19 cellular contexts compared by ENCODE assay signal in genomic region chr6:53532942-53533341, GRCh38. TPM values are rescaled to one million over a fixed set of nuclear protein-coding genes. Genes with fewer than 3 reads are reported as not detected.
A peak's percentile ranks its signal among the peaks of the same experiment; 100 is the strongest.
DNase-seq lines count a peak whose midpoint lies in the region; ATAC-seq, FAIRE-seq and TF ChIP-seq lines count a peak whose summit lies in the region.
"Had no signal": no experiment of that assay in that cellular context is flagged by ENCODE, and none has a peak within 500 bp of the region (broad histone marks: within the 10 kb centered on the region; RNA-seq: fewer than 3 reads in every experiment).

No MANE protein-coding gene starts in this region.

- H3K9me3 ChIP-seq in K562 (replicated peaks; ENCODE audit: control insufficient read depth, insufficient read depth, low read depth, low read length) (no peaks in the 10 kb centered on the region), osteoblast (ENCODE audit: low read depth, low read length) (no peaks in the 10 kb centered on the region)
- H3K9me3 ChIP-seq: upper lobe of left lung had no signal

- H4K20me1 ChIP-seq in K562 (replicated peaks; ENCODE audit: control insufficient read depth, insufficient read depth, low read length) (peaks cover 10% of the 10 kb centered on the region; the same call in 1 of the 2 replicates), osteoblast (ENCODE audit: insufficient read depth, low read length) (no peaks in the 10 kb centered on the region)

- no peak for DNase-seq in K562 (ENCODE audit: extremely low read depth in 1 of 4, low spot score in 3 of 4)
- peak; percentile 46 for DNase-seq in osteoblast (ENCODE audit: insufficient read length, low spot score, missing footprints)
- DNase-seq in amniotic stem cell (lab: John Stamatoyannopoulos, UW): no peak
- no peak for DNase-seq in DMS53 (lab: John Stamatoyannopoulos, UW)
- no peak for DNase-seq in HuH-7 (ENCODE audit: low spot score)
- DNase-seq: activated B cell treated with CpG ODN at 0.5 μM for 24 hours; activated CD8-positive, alpha-beta memory T cell treated with anti-CD3 and anti-CD28 coated beads, Interleukin-2, amount 10 ng/mL, durations not matched to agents 7 days and 5 days; activated gamma-delta T cell treated with Interleukin-2 at 50 U/mL for 16 hours; NCI-H146; NCI-H226; NK-92 treated with Interleukin-12 subunit alpha and Interleukin-12 subunit beta, amount 100 ng/mL, for 24 hours; stimulated activated CD4-positive, alpha-beta T cell treated with anti-CD3 and anti-CD28 coated beads, Interleukin-4, amount 100 ng/mL, for 1 hour; upper lobe of left lung had no signal

- no peak for TF ChIP-seq RAD21 in K562 (CRISPR knock-in tag; conservative IDR thresholded peaks at IDR 0.05 in 1 of 2, IDR thresholded peaks at IDR 0.05 in 1 of 2)

- H3K27me3 ChIP-seq in K562 (ENCODE audit: control insufficient read depth in 2 of 2, insufficient read depth in 2 of 2, low read length in 2 of 2): no peaks in the 10 kb centered on the region
- no peaks in the 10 kb centered on the region for H3K27me3 ChIP-seq in osteoblast (ENCODE audit: insufficient read depth, low read length)
- H3K27me3 ChIP-seq: upper lobe of left lung had no signal

- in situ Hi-C loops in K562 (cut with MboI): no loop called here

- H3K4me3 ChIP-seq in K562 (no peak overlapping the region), osteoblast (ENCODE audit: insufficient read depth, low read length) (no peak overlapping the region)
- H3K4me3 ChIP-seq: lung, upper lobe of left lung had no signal

- H3K36me3 ChIP-seq in K562 (ENCODE audit: control insufficient read depth, insufficient read depth, low read length): no peaks in the 10 kb centered on the region
- H3K36me3 ChIP-seq in osteoblast (ENCODE audit: insufficient read depth, low read length): no peaks in the 10 kb centered on the region
- H3K36me3 ChIP-seq: upper lobe of left lung had no signal

- peak; percentile 60 for ATAC-seq in GM18520 (IDR thresholded peaks at IDR 0.05; ENCODE audit: unreplicated experiment)
- peak; percentile 55 for ATAC-seq in HG02759 (IDR thresholded peaks at IDR 0.05; ENCODE audit: unreplicated experiment)
- ATAC-seq in K562: peak; percentile 47
- ATAC-seq in GM21576 (IDR thresholded peaks at IDR 0.05; ENCODE audit: unreplicated experiment): no peak
- ATAC-seq: activated CD8-positive, alpha-beta memory T cell treated with anti-CD3 and anti-CD28 coated beads, Interleukin-2, amount 10 ng/mL, durations not matched to agents 7 days and 5 days had no signal

- peak overlapping the region; percentile 38; the same call in 1 of the 3 replicates for H3K27ac ChIP-seq in K562 (ENCODE audit: extremely low read depth, low read depth, low read length)
- H3K27ac ChIP-seq in osteoblast (ENCODE audit: low read depth, low read length): no peak overlapping the region
- H3K27ac ChIP-seq: upper lobe of left lung had no signal

- H3K9ac ChIP-seq in K562 (ENCODE audit: insufficient read depth in 1 of 2, low read depth in 2 of 2, low read length in 2 of 2): no peak overlapping the region

- H2AFZ ChIP-seq in K562 (ENCODE audit: low read depth, low read length): no peak overlapping the region
- H2AFZ ChIP-seq in osteoblast (ENCODE audit: low read length): no peak overlapping the region

- no peaks in the 10 kb centered on the region for H3K9me1 ChIP-seq in K562 (ENCODE audit: control insufficient read depth, insufficient read depth, low read length)

- TF ChIP-seq EP300 in K562 (IDR thresholded peaks at IDR 0.05; ENCODE audit: low read length): no peak

- CTCF ChIA-PET in K562 (lab: Yijun Ruan, JAX; ENCODE audit: low intra/inter-chr PET ratio): interaction anchor here (0.7 kb wide), 1 partner anchor 40 kb away, joined by 3 read pairs; no protein-coding TSS in a partner anchor

- intact Hi-C loops in K562 (cut with micrococcal nuclease): no loop called here

- BruUV-seq in K562 (replicated peaks; lab: Mats Ljungman, UMichigan): no TSS peak

- no peaks in the 10 kb centered on the region; the same call in 2 of the 3 replicates for H3K79me2 ChIP-seq in K562 (ENCODE audit: control insufficient read depth, insufficient read depth, low read length)
- peaks cover 27% of the 10 kb centered on the region for H3K79me2 ChIP-seq in osteoblast (ENCODE audit: insufficient read depth, low read length)

- no peak for FAIRE-seq in K562 (lab: Jason Lieb, UNC)
- FAIRE-seq: colon, G401.6 had no signal

- TF ChIP-seq POLR2A in K562 (conservative IDR thresholded peaks at IDR 0.05): no peak

- no peak for TF ChIP-seq CTCF in K562 (IDR thresholded peaks at IDR 0.05 in 2 of 3, conservative IDR thresholded peaks at IDR 0.05 in 1 of 3; ENCODE audit: insufficient read depth in 2 of 3, low read depth in 1 of 3, low read length in 3 of 3)
- no peak for TF ChIP-seq CTCF in osteoblast (IDR thresholded peaks at IDR 0.05; ENCODE audit: extremely low read depth, low read depth, low read length)

- POLR2A ChIA-PET in K562 (lab: Yijun Ruan, JAX): interaction anchor here (0.6 to 0.7 kb wide), 2 partner anchors 12 to 960 kb away, joined by 3 read pairs; partner anchors contain the start of gene GCLC

- WGBS in K562 (ENCODE audit: insufficient coverage, low coverage, missing lambda C conversion rate): 41% methylated on average over 1 of the region's 1 CpG

- no peak overlapping the region for H3K4me2 ChIP-seq in K562 (ENCODE audit: insufficient read depth, low read length)
- H3K4me2 ChIP-seq in osteoblast (ENCODE audit: insufficient read depth, low read length): no peak overlapping the region

- H3K4me1 ChIP-seq in K562 (replicated peaks in 1 of 2; ENCODE audit: control insufficient read depth in 2 of 2, insufficient read depth in 2 of 2, low read length in 2 of 2) (peaks cover 0 to 20% of the 10 kb centered on the region in 2 experiments; a peak in 3 of 5 replicates), osteoblast (ENCODE audit: insufficient read depth, low read length) (no peaks in the 10 kb centered on the region)

TF ChIP-seq in K562, 482 proteins besides CTCF, POLR2A, EP300 and RAD21 (continues in another document):
- TF ChIP-seq HDAC1 (IDR thresholded peaks at IDR 0.05) (no peak), MEIS2 (IDR thresholded peaks at IDR 0.05; ENCODE audit: partially characterized antibody) (peak; percentile 61), ARID4B (CRISPR knock-in tag; IDR thresholded peaks at IDR 0.05) (no peak)

RNA-seq across cellular contexts. Expression of gene GCLC, which starts 12.0 kb away (rescaled TPM):
- total RNA-seq in K562 (2011; cell fraction: chromatin; rRNA removed; ENCODE audit: low replicate concordance): 8.9 and 27.4 TPM in 2 replicates
- 6.2 and 7.4 TPM in 2 replicates for total RNA-seq in K562 (2011; cell fraction: nucleolus; rRNA removed)
- total RNA-seq in K562 (2011; cell fraction: nucleoplasm; rRNA removed): 9.5 and 22.1 TPM in 2 replicates
- total RNA-seq in K562 (2014; rRNA removed) (7.0 and 9.3 TPM in 2 replicates), K562 (2014; rRNA removed; fragmentation: Illumina TruSeq; extraction: Trizol) (13.3 and 13.8 TPM in 2 replicates), K562 (2015; rRNA removed; fragmentation: Illumina TruSeq; extraction: Trizol) (11.5 and 12.1 TPM in 2 replicates), K562 (2021) (13.9 and 15.1 TPM in 2 replicates), osteoblast (26.8 and 38.6 TPM in 2 replicates)
- polyA plus RNA-seq in K562 (2011; rRNA removed) (9.1 and 9.4 TPM in 2 replicates), K562 (2014; fragmentation: Illumina TruSeq; extraction: Trizol) (13.5 and 20.0 TPM in 2 replicates), K562 (2014; fragmentation: Nextera tagmentation; extraction: Ambion mirVana) (1 to 10 TPM; 3.9 to 5.1 TPM), K562 (2014; rRNA removed) (4.8 and 9.4 TPM in 2 replicates)
- polyA plus RNA-seq in K562 (2011; cell fraction: cytosol; rRNA removed): 3.2 and 6.5 TPM in 2 replicates
- 8.8 and 15.1 TPM in 2 replicates for polyA plus RNA-seq in K562 (2011; cell fraction: nucleus; rRNA removed)
- 8.9 and 14.6 TPM in 2 replicates for polyA plus RNA-seq in K562 (2012)
- 20.4 and 25.0 TPM in 2 replicates for polyA minus RNA-seq in K562 (2011; rRNA and poly(A)+ RNA removed)
- polyA minus RNA-seq in K562 (2011; cell fraction: cytosol; rRNA and poly(A)+ RNA removed): 5.5 and 13.0 TPM in 2 replicates
- 5.1 and 13.1 TPM in 2 replicates for polyA minus RNA-seq in K562 (2011; cell fraction: nucleus; rRNA and poly(A)+ RNA removed)
